In genomic region chr5:136203303-136203922, GRCh38 we compare ENCODE assay signal across 1 cellular context.
TF ChIP-seq lines count a peak whose summit lies in the region.

No MANE protein-coding gene starts in this region.

TF ChIP-seq in H1, 55 proteins besides CTCF, POLR2A, EP300 and RAD21:
- TF ChIP-seq SIRT6 (IDR thresholded peaks at IDR 0.05; ENCODE audit: low read length) (no peak), ASH2L (IDR thresholded peaks at IDR 0.05; ENCODE audit: low read length) (no peak), MAFK (IDR thresholded peaks at IDR 0.05; ENCODE audit: low read depth, low read length) (no peak), CREB1 (IDR thresholded peaks at IDR 0.05) (no peak), RXRA (IDR thresholded peaks at IDR 0.05; ENCODE audit: insufficient read depth, low read depth, low read length) (no peak), SIN3A (conservative IDR thresholded peaks at IDR 0.05 in 1 of 2, IDR thresholded peaks at IDR 0.05 in 1 of 2; ENCODE audit: low read depth in 1 of 2, low read length in 2 of 2) (no peak), CHD2 (IDR thresholded peaks at IDR 0.05; ENCODE audit: low read length) (no peak), PHF8 (conservative IDR thresholded peaks at IDR 0.05; ENCODE audit: low read depth, low read length) (no peak), KDM5A (IDR thresholded peaks at IDR 0.05; ENCODE audit: low read length) (no peak), CEBPB (IDR thresholded peaks at IDR 0.05; ENCODE audit: low read depth, low read length) (no peak), CHD1 (IDR thresholded peaks at IDR 0.05; ENCODE audit: low read depth, low read length) (no peak), KDM4A (IDR thresholded peaks at IDR 0.05; ENCODE audit: low read depth, low read length, severe bottlenecking) (no peak), GABPA (IDR thresholded peaks at IDR 0.05; ENCODE audit: borderline replicate concordance, insufficient read depth, low read length) (no peak), TCF12 (IDR thresholded peaks at IDR 0.05; ENCODE audit: low read depth, low read length) (no peak), NRF1 (IDR thresholded peaks at IDR 0.05; ENCODE audit: low read depth, low read length) (no peak), RNF2 (IDR thresholded peaks at IDR 0.05; ENCODE audit: borderline replicate concordance, low read depth, low read length, missing control alignments, poor library complexity, severe bottlenecking) (no peak), ZNF274 (IDR thresholded peaks at IDR 0.05; ENCODE audit: borderline replicate concordance, extremely low read depth, low read length) (no peak)
